In genomic region chr19:662207-662961, GRCh38 we compare ENCODE assay signal across 8 cellular contexts. TPM values are rescaled to one million over a fixed set of nuclear protein-coding genes. Genes with fewer than 3 reads are reported as not detected.
DNase-seq lines count a peak whose midpoint lies in the region; ATAC-seq and TF ChIP-seq lines count a peak whose summit lies in the region.

No MANE protein-coding gene starts in this region.

- CTCF ChIA-PET in T-cell (lab: Charles Lee): interaction anchor here in 1 of 2 donors (0.6 to 0.7 kb wide), 4 partner anchors 26 to 763 kb away, joined by 3 to 5 read pairs (median 4); partner anchors contain the start of gene BSG

- ATAC-seq in HG03045 (IDR thresholded peaks at IDR 0.05; ENCODE audit: unreplicated experiment): peak; percentile 14
- peak; percentile 27 to 45 (median 37) for ATAC-seq in T-cell (replicated peaks in 1 of 4)

- peak overlapping the region; percentile 97 for H3K27ac Mint-ChIP-seq in T-cell

- in situ Hi-C loops in astrocyte of the cerebellum (cut with HindIII; ENCODE audit: low sequenced_read_pairs): no loop called here

- peak overlapping the region; percentile 95 to 98 (median 96) for H3K4me3 Mint-ChIP-seq in T-cell

- TF ChIP-seq CTCF in astrocyte of the cerebellum (IDR thresholded peaks at IDR 0.05; ENCODE audit: low read depth, low read length, missing control alignments) (no peak), kidney epithelial cell (IDR thresholded peaks at IDR 0.05; ENCODE audit: insufficient read depth, low read length, poor library complexity, severe bottlenecking) (no peak)

- H3K4me3 ChIP-seq in astrocyte of the cerebellum (ENCODE audit: low read depth, low read length): peak overlapping the region; percentile 90
- H3K4me3 ChIP-seq in kidney epithelial cell (ENCODE audit: low read depth, low read length): peak overlapping the region; percentile 95

- no peaks in the 10 kb centered on the region for H3K27me3 ChIP-seq in kidney epithelial cell (ENCODE audit: control insufficient read depth, insufficient read depth, low read length)

- peak; percentile 12 for DNase-seq in NCI-H1092 (lab: John Stamatoyannopoulos, UW)
- no peak for DNase-seq in NCI-H1092 treated with DMSO at 0.1 percent for 48 hours (lab: John Stamatoyannopoulos, UW)
- peak; percentile 50 to 78 (median 66) for DNase-seq in T-cell
- DNase-seq in astrocyte of the cerebellum (ENCODE audit: low read depth): no peak
- DNase-seq in kidney epithelial cell (ENCODE audit: low read depth): no peak
- peak; percentile 66 to 78 for DNase-seq in stimulated activated CD4-positive, alpha-beta T cell treated with anti-CD3 and anti-CD28 coated beads, Interleukin-4, amount 100 ng/mL, for 4 hours
- no peak for DNase-seq in NCI-H1048 (lab: John Stamatoyannopoulos, UW)

- H3K9me3 Mint-ChIP-seq in T-cell: no peaks in the 10 kb centered on the region

- H3K36me3 Mint-ChIP-seq in T-cell: peaks cover 2% of the 10 kb centered on the region

- no peaks in the 10 kb centered on the region for H3K36me3 ChIP-seq in kidney epithelial cell (ENCODE audit: control insufficient read depth, insufficient read depth, low read length)

- H3K27me3 Mint-ChIP-seq in T-cell: no peaks in the 10 kb centered on the region

- peaks cover 40 to 51% (median 47%) of the 10 kb centered on the region in 3 donors for H3K4me1 Mint-ChIP-seq in T-cell

- POLR2A ChIA-PET in T-cell (lab: Charles Lee): no interaction called here

RNA-seq across cellular contexts. Expression of gene RNF126, which starts 0.6 kb away (rescaled TPM):
- total RNA-seq in T-cell (100 to 1,000 TPM in 4 of 5 donors, 10 to 100 TPM in 1; 98.8 to 139 (median 118) TPM), kidney epithelial cell (77.6 and 107 TPM in 2 replicates)

RNA-seq across cellular contexts. Expression of gene FSTL3, which starts 13.8 kb away (rescaled TPM):
- total RNA-seq in T-cell (1 to 10 TPM; 2.0 to 5.3 (median 4.1) TPM), kidney epithelial cell (378 and 504 TPM in 2 replicates)

RNA-seq across cellular contexts. Expression of gene FGF22, which starts 22.7 kb away (rescaled TPM):
- total RNA-seq in T-cell: 1 to 10 TPM in 3 of 5 donors, under 1 TPM in 2; 0.35 to 3.9 (median 2.8) TPM
- not detected in 2 replicates for total RNA-seq in kidney epithelial cell

RNA-seq across cellular contexts. Expression of gene POLRMT, which starts 29.0 kb away (rescaled TPM):
- total RNA-seq in T-cell (100 to 1,000 TPM in 3 of 5 donors, 10 to 100 TPM in 2; 61.3 to 118 (median 103) TPM), kidney epithelial cell (47.6 and 50.0 TPM in 2 replicates)

RNA-seq across cellular contexts. Expression of gene PRSS57, which starts 32.9 kb away (rescaled TPM):
- total RNA-seq in T-cell (1 to 10 TPM in 3 of 5 donors, under 1 TPM in 1, not detected in 1; 0.86 to 2.5 (median 1.7) TPM), kidney epithelial cell (not detected in 2 replicates)

Comparison
In these comparisons a context has a peak if more than half of its experiments do, and no peak if none do; other contexts are left out.
1. DNase-seq: peak in NCI-H1092 (single experiment), T-cell (34 of 34) and stimulated activated CD4-positive, alpha-beta T cell treated with anti-CD3 and anti-CD28 coated beads, Interleukin-4, amount 100 ng/mL, for 4 hours (2 of 2); none in NCI-H1092 treated with DMSO at 0.1 percent for 48 hours (single experiment), astrocyte of the cerebellum (single experiment), kidney epithelial cell (single experiment) and NCI-H1048 (single experiment).
2. RNA of gene FSTL3, which starts 13.8 kb away (total RNA-seq): 378 to 504 TPM in kidney epithelial cell; 2.0 to 5.3 TPM in T-cell; every median in the first group is over 10 times any median in the second.